In genomic region chr1:174198192-174198591, GRCh38 we compare ENCODE assay signal across 25 cellular contexts.
"Had no signal": no experiment of that assay in that cellular context is flagged by ENCODE, and none has a peak within 500 bp of the region (broad histone marks: within the 10 kb centered on the region; RNA-seq: fewer than 3 reads in every experiment).

No MANE protein-coding gene starts in this region.

- H3K4me3 Mint-ChIP-seq: activated CD4-positive, alpha-beta memory T cell treated with anti-CD3 and anti-CD28 coated beads, Interleukin-2, amount 10 ng/mL, durations not matched to agents 7 days and 5 days; activated CD4-positive, alpha-beta T cell treated with anti-CD3 and anti-CD28 coated beads for 36 hours; activated naive CD4-positive, alpha-beta T cell treated with anti-CD3 and anti-CD28 coated beads, Interleukin-2, amount 50 U/mL, for 24 hours; activated T-helper 1 cell treated with anti-CD3 and anti-CD28 coated beads, Interleukin-12 subunit alpha, Interleukin-12 subunit beta, Interleukin-2, Interleukin-4 antibody, amounts not matched to agents 30 ng/mL and 10 ng/mL and 1 ng/mL, durations not matched to agents 14 hours and 24 hours and 36 hours; T-helper 1 cell treated with Interleukin-12 subunit alpha and Interleukin-12 subunit beta and Interleukin-4 antibody, amounts not matched to agents 30 μg/mL and 1 μg/mL, for 36 hours had no signal

- DNase-seq: activated CD4-positive, alpha-beta memory T cell treated with anti-CD3 and anti-CD28 coated beads, Interleukin-2, amount 10 ng/mL, durations not matched to agents 7 days and 5 days; activated CD4-positive, alpha-beta T cell treated with anti-CD3 and anti-CD28 coated beads for 36 hours; activated CD4-positive, alpha-beta T cell treated with anti-CD3 and anti-CD28 coated beads, Interleukin-2, amount 50 U/mL, for 1 hour; activated CD8-positive, alpha-beta memory T cell treated with anti-CD3 and anti-CD28 coated beads, Interleukin-2, amount 50 U/mL, for 4 hours; activated effector memory CD4-positive, alpha-beta T cell treated with Interleukin-2 at 50 U/mL for 16 hours; activated naive CD4-positive, alpha-beta T cell; aorta; caudate nucleus; Karpas-422; NCI-H1092; NCI-H1417; NCI-H1930; NCI-H2171; NCI-H226; NCI-H510A; NCI-H526 treated with DMSO at 0.1 percent for 48 hours; PC-3; SHP77; T-helper 9 cell had no signal

- H3K27ac Mint-ChIP-seq: activated CD4-positive, alpha-beta memory T cell treated with anti-CD3 and anti-CD28 coated beads, Interleukin-2, amount 10 ng/mL, durations not matched to agents 7 days and 5 days; activated CD4-positive, alpha-beta T cell treated with anti-CD3 and anti-CD28 coated beads for 36 hours; activated naive CD4-positive, alpha-beta T cell treated with anti-CD3 and anti-CD28 coated beads, Interleukin-2, amount 50 U/mL, for 24 hours; activated T-helper 1 cell treated with anti-CD3 and anti-CD28 coated beads, Interleukin-12 subunit alpha, Interleukin-12 subunit beta, Interleukin-2, Interleukin-4 antibody, amounts not matched to agents 30 ng/mL and 10 ng/mL and 1 ng/mL, durations not matched to agents 14 hours and 24 hours and 36 hours; T-helper 1 cell treated with Interleukin-12 subunit alpha and Interleukin-12 subunit beta and Interleukin-4 antibody, amounts not matched to agents 30 μg/mL and 1 μg/mL, for 36 hours had no signal

- H3K36me3 ChIP-seq: breast epithelium, SJSA1 had no signal

- H3K9me3 ChIP-seq: breast epithelium had no signal

- H3K27me3 ChIP-seq: breast epithelium had no signal

- H3K9me3 Mint-ChIP-seq: activated naive CD4-positive, alpha-beta T cell treated with anti-CD3 and anti-CD28 coated beads, Interleukin-2, amount 50 U/mL, for 24 hours had no signal

- H3K27me3 Mint-ChIP-seq: activated CD4-positive, alpha-beta memory T cell treated with anti-CD3 and anti-CD28 coated beads, Interleukin-2, amount 10 ng/mL, durations not matched to agents 7 days and 5 days; activated CD4-positive, alpha-beta T cell treated with anti-CD3 and anti-CD28 coated beads for 36 hours; activated naive CD4-positive, alpha-beta T cell treated with anti-CD3 and anti-CD28 coated beads, Interleukin-2, amount 50 U/mL, for 24 hours had no signal

- H3K27ac ChIP-seq: breast epithelium, SJSA1, VCaP had no signal

- H3K4me1 ChIP-seq: breast epithelium, SJSA1 had no signal

- ATAC-seq: activated CD4-positive, alpha-beta T cell treated with anti-CD3 and anti-CD28 coated beads for 36 hours; PC-3 had no signal

- H3K4me3 ChIP-seq: breast epithelium, SJSA1 had no signal
